Comparison of ENCODE assay signal across 14 cellular contexts in genomic region chr19:40607898-40608621, GRCh38. TPM values are rescaled to one million over a fixed set of nuclear protein-coding genes. Genes with fewer than 3 reads are reported as not detected.
DNase-seq lines count a peak whose midpoint lies in the region; ATAC-seq and TF ChIP-seq lines count a peak whose summit lies in the region.
"Had no signal": no experiment of that assay in that cellular context is flagged by ENCODE, and none has a peak within 500 bp of the region (broad histone marks: within the 10 kb centered on the region; RNA-seq: fewer than 3 reads in every experiment).

No MANE protein-coding gene starts in this region.

- peaks cover 2% of the 10 kb centered on the region for H3K36me3 Mint-ChIP-seq in T-helper 2 cell treated with Interferon-gamma antibody and Interleukin-4, amounts not matched to agents 5 μg/mL and 100 μg/mL, for 36 hours (ENCODE audit: low read depth)
- no peaks in the 10 kb centered on the region for H3K36me3 Mint-ChIP-seq in T-helper 17 cell (ENCODE audit: low read depth)
- peaks cover 29% of the 10 kb centered on the region for H3K36me3 Mint-ChIP-seq in effector memory CD8-positive, alpha-beta T cell (ENCODE audit: insufficient read depth)

- H3K9me3 ChIP-seq in T-helper 17 cell (ENCODE audit: control insufficient read depth, low read length, poor library complexity, severe bottlenecking): no peaks in the 10 kb centered on the region
- no peaks in the 10 kb centered on the region for H3K9me3 ChIP-seq in sigmoid colon
- H3K9me3 ChIP-seq: heart left ventricle had no signal

- WGBS in sigmoid colon, 2 donors: 84 to 92% methylated on average over 19 of the region's 19 CpGs

- no peak for TF ChIP-seq CTCF in sigmoid colon (IDR thresholded peaks at IDR 0.05)

- no peaks in the 10 kb centered on the region for H3K9me3 Mint-ChIP-seq in T-helper 2 cell treated with Interferon-gamma antibody and Interleukin-4, amounts not matched to agents 5 μg/mL and 100 μg/mL, for 36 hours
- no peaks in the 10 kb centered on the region for H3K9me3 Mint-ChIP-seq in effector memory CD8-positive, alpha-beta T cell

- H3K4me3 ChIP-seq in sigmoid colon: no peak overlapping the region
- H3K4me3 ChIP-seq: heart left ventricle, neural progenitor cell had no signal

- H3K27me3 ChIP-seq in sigmoid colon: peaks cover 3 to 18% (median 13%) of the 10 kb centered on the region in 3 donors
- H3K27me3 ChIP-seq: brain microvascular endothelial cell, heart left ventricle had no signal

- peaks cover 54% of the 10 kb centered on the region for H3K4me1 Mint-ChIP-seq in T-helper 2 cell treated with Interferon-gamma antibody and Interleukin-4, amounts not matched to agents 5 μg/mL and 100 μg/mL, for 36 hours (ENCODE audit: low read depth)
- H3K4me1 Mint-ChIP-seq in T-helper 17 cell: peaks cover 56% of the 10 kb centered on the region
- peaks cover 61 to 67% of the 10 kb centered on the region in 2 donors for H3K4me1 Mint-ChIP-seq in effector memory CD8-positive, alpha-beta T cell (ENCODE audit: low read depth in 2 of 2)

- H3K4me3 Mint-ChIP-seq in T-helper 2 cell treated with Interferon-gamma antibody and Interleukin-4, amounts not matched to agents 5 μg/mL and 100 μg/mL, for 36 hours: peak overlapping the region; percentile 37
- H3K4me3 Mint-ChIP-seq in T-helper 17 cell: peak overlapping the region; percentile 89
- peak overlapping the region; percentile 56 to 89 for H3K4me3 Mint-ChIP-seq in effector memory CD8-positive, alpha-beta T cell

- no peak for TF ChIP-seq POLR2A in sigmoid colon (IDR thresholded peaks at IDR 0.05)

- ATAC-seq in T-helper 17 cell: no peak
- no peak for ATAC-seq in effector memory CD8-positive, alpha-beta T cell (replicated peaks)
- ATAC-seq in HG03135 (IDR thresholded peaks at IDR 0.05; ENCODE audit: unreplicated experiment): no peak
- ATAC-seq: heart left ventricle had no signal

- H3K27me3 Mint-ChIP-seq in T-helper 2 cell treated with Interferon-gamma antibody and Interleukin-4, amounts not matched to agents 5 μg/mL and 100 μg/mL, for 36 hours (ENCODE audit: low read depth): peaks cover under 1% of the 10 kb centered on the region
- no peaks in the 10 kb centered on the region for H3K27me3 Mint-ChIP-seq in T-helper 17 cell
- peaks cover 0 to under 1% of the 10 kb centered on the region in 2 donors for H3K27me3 Mint-ChIP-seq in effector memory CD8-positive, alpha-beta T cell

- H3K36me3 ChIP-seq in sigmoid colon: no peaks in the 10 kb centered on the region
- H3K36me3 ChIP-seq: brain microvascular endothelial cell, neural progenitor cell had no signal

- no peak for DNase-seq in T-helper 2 cell treated with Interferon-gamma antibody and Interleukin-4, amounts not matched to agents 5 μg/mL and 100 μg/mL, for 36 hours (ENCODE audit: low spot score)
- DNase-seq in T-helper 2 cell: no peak
- DNase-seq in T-helper 17 cell: no peak
- no peak for DNase-seq in effector memory CD8-positive, alpha-beta T cell
- peak; percentile 66 for DNase-seq in sigmoid colon
- no peak for DNase-seq in stimulated activated CD4-positive, alpha-beta T cell treated with anti-CD3 and anti-CD28 coated beads, Interleukin-4, amount 100 ng/mL, for 1 hour
- DNase-seq in kidney tubule cell (ENCODE audit: low spot score): no peak
- DNase-seq: brain microvascular endothelial cell, kidney glomerular epithelial cell, NCI-H187 treated with DMSO at 0.1 percent for 48 hours had no signal

- H3K27ac ChIP-seq in sigmoid colon: no peak overlapping the region
- H3K27ac ChIP-seq: brain microvascular endothelial cell, HL-60, neural progenitor cell had no signal

- peak overlapping the region; percentile 72 for H3K27ac Mint-ChIP-seq in T-helper 2 cell treated with Interferon-gamma antibody and Interleukin-4, amounts not matched to agents 5 μg/mL and 100 μg/mL, for 36 hours
- peak overlapping the region; percentile 97 for H3K27ac Mint-ChIP-seq in T-helper 17 cell
- peak overlapping the region in 1 of 2 donors; percentile 84 for H3K27ac Mint-ChIP-seq in effector memory CD8-positive, alpha-beta T cell
- H3K27ac Mint-ChIP-seq: neural progenitor cell had no signal

- no peak for TF ChIP-seq EP300 in sigmoid colon (IDR thresholded peaks at IDR 0.05)

- H3K4me1 ChIP-seq in sigmoid colon: peaks cover 0 to 51% (median 44%) of the 10 kb centered on the region in 4 donors

- intact Hi-C loops in sigmoid colon (cut with DNase I): no loop called here

RNA-seq across cellular contexts. Expression of gene LTBP4, which starts 6.9 kb away (rescaled TPM):
- total RNA-seq in T-helper 17 cell: 100 to 1,000 TPM; 198 to 230 TPM
- total RNA-seq in sigmoid colon: 100 to 1,000 TPM; 107 to 206 (median 176) TPM
- 100 to 1,000 TPM in 1 of 3 donors, 10 to 100 TPM in 2; 31.9 to 118 (median 41.4) TPM for polyA plus RNA-seq in sigmoid colon

RNA-seq across cellular contexts. Expression of gene SHKBP1, which starts 31.4 kb away (rescaled TPM):
- 100 to 1,000 TPM; 124 to 141 TPM for total RNA-seq in T-helper 17 cell
- total RNA-seq in sigmoid colon: 10 to 100 TPM; 15.9 to 36.3 (median 33.8) TPM
- polyA plus RNA-seq in sigmoid colon: 10 to 100 TPM; 50.2 to 81.0 (median 52.9) TPM

Comparison
In these comparisons a context has a peak if more than half of its experiments do, and no peak if none do; other contexts are left out.
1. H3K4me3 Mint-ChIP-seq: peak in every context shown above with its lines; median percentile 89 in T-helper 17 cell; 72 in effector memory CD8-positive, alpha-beta T cell; 37 in T-helper 2 cell treated with Interferon-gamma antibody and Interleukin-4, amounts not matched to agents 5 μg/mL and 100 μg/mL, for 36 hours.